ENCODE assay signal across 7 cellular contexts in the genomic region with DNA sequence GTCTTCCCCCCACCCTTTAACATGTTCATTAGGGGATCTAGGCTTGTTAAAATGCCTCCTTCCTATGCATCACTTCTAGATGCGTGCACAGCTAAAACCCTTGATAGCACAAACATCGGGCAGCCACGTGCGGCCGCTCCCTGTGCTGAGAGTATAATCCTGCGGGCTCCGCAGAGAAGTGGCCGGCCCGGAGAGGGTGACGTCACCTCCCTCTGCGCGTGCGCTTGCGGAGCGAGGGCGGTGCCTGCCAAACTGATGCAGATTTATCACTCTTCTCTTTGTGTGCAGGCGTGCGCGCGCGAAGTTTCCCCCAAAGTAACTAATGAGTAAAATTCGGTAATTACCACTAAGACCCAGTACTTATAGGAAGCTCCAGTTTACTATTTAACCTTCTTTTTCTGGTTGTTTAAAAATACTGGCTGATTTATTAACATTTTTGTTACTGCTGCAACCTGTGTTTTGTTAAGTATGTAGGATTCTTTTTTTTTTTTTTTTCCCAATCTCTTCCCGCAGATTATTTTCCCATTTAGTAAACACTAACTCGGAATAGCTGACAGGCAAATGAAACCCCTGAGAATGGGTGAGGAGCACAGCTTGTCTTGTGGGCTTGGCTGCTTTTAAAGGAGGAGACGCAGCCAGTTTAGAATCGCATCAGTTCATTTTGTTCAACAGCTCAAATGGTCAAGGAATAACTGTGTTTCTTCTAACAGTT.
DNase-seq lines count a peak whose midpoint lies in the region; ATAC-seq, FAIRE-seq and TF ChIP-seq lines count a peak whose summit lies in the region.

No MANE protein-coding gene starts in this region.

- peak overlapping the region; percentile 40 for H3K9ac ChIP-seq in iPS-15b (ENCODE audit: low read depth, low read length)
- H3K9ac ChIP-seq in skeletal muscle tissue (ENCODE audit: low read depth in 1 of 3, low read length in 3 of 3): peak overlapping the region in 2 of 3 donors; percentile 4 to 34

- H3K4me1 ChIP-seq in body of pancreas (peaks cover 10% of the 10 kb centered on the region), iPS-15b (ENCODE audit: control insufficient read depth, insufficient read depth, low read length) (peaks cover 73% of the 10 kb centered on the region), skeletal muscle tissue (ENCODE audit: control insufficient read depth in 3 of 3, insufficient read depth in 3 of 3, low read length in 3 of 3) (peaks cover 23 to 39% (median 27%) of the 10 kb centered on the region in 3 donors)

- WGBS in body of pancreas, 2 donors: 3 to 4% methylated on average over 26 of the region's 26 CpGs

- peak in 2 of 7 experiments; percentile 9 to 10 for TF ChIP-seq CTCF in body of pancreas (IDR thresholded peaks at IDR 0.05)

- TF ChIP-seq POLR2A in body of pancreas (IDR thresholded peaks at IDR 0.05): peak in 1 of 3 donors; percentile 31

- intact Hi-C loops in body of pancreas (cut with DNase I): no loop called here

- peak; percentile 86 for FAIRE-seq in GM18507 (lab: Jason Lieb, UNC)

- H3K9me3 ChIP-seq in body of pancreas: no peaks in the 10 kb centered on the region
- H3K9me3 ChIP-seq in iPS-15b (ENCODE audit: control insufficient read depth, insufficient read depth, low read length): no peaks in the 10 kb centered on the region
- no peaks in the 10 kb centered on the region for H3K9me3 ChIP-seq in skeletal muscle tissue (ENCODE audit: control insufficient read depth in 3 of 3, low read length in 3 of 3)

- H3K27ac ChIP-seq in body of pancreas (peak overlapping the region in 3 of 4 donors; percentile 25 to 35 (median 34)), skeletal muscle tissue (ENCODE audit: low read depth, low read length) (no peak overlapping the region)

- DNase-seq in GM18507 (ENCODE audit: extremely low spot score, insufficient read length, low read depth) (peak; percentile 74), NCI-H146 treated with DMSO at 0.1 percent for 48 hours (lab: John Stamatoyannopoulos, UW; ENCODE audit: unreplicated experiment) (peak; percentile 88), T-helper 9 cell (peak; percentile 34), body of pancreas (peak; percentile 89 to 94 (median 90))

- H3K36me3 ChIP-seq in body of pancreas (replicated peaks in 1 of 2; ENCODE audit: insufficient read depth in 1 of 2, low read depth in 2 of 2) (no peaks in the 10 kb centered on the region), iPS-15b (ENCODE audit: control insufficient read depth, insufficient read depth, low read length) (no peaks in the 10 kb centered on the region), skeletal muscle tissue (ENCODE audit: control insufficient read depth in 3 of 3, insufficient read depth in 3 of 3, low read length in 3 of 3) (no peaks in the 10 kb centered on the region)

- no peaks in the 10 kb centered on the region for H3K27me3 ChIP-seq in body of pancreas
- H3K27me3 ChIP-seq in iPS-15b (ENCODE audit: control insufficient read depth, insufficient read depth, low read length): no peaks in the 10 kb centered on the region
- H3K27me3 ChIP-seq in skeletal muscle tissue (ENCODE audit: control insufficient read depth in 3 of 3, insufficient read depth in 3 of 3, low read length in 3 of 3): no peaks in the 10 kb centered on the region

- ATAC-seq in HG02885 (IDR thresholded peaks at IDR 0.05; ENCODE audit: poor library complexity, unreplicated experiment) (peak; percentile 96), body of pancreas (peak; percentile 99)

- no peak overlapping the region for H3K4me3 ChIP-seq in body of pancreas
- H3K4me3 ChIP-seq in iPS-15b (ENCODE audit: low read depth, low read length): peak overlapping the region; percentile 6
- peak overlapping the region; percentile 15 to 54 (median 44) for H3K4me3 ChIP-seq in skeletal muscle tissue (ENCODE audit: low read length in 3 of 3)

Comparison
In these comparisons a context has a peak if more than half of its experiments do, and no peak if none do; other contexts are left out.
1. DNase-seq: peak in every context shown above with its lines; median percentile 90 in body of pancreas; 88 in NCI-H146 treated with DMSO at 0.1 percent for 48 hours; 74 in GM18507; 34 in T-helper 9 cell.
2. H3K4me3 ChIP-seq: peak in iPS-15b (single experiment) and skeletal muscle tissue (3 of 3); none in body of pancreas (0 of 2).